Comparison of ENCODE assay signal across 8 cellular contexts in genomic region chr17:64261422-64262124, GRCh38. TPM values are rescaled to one million over a fixed set of nuclear protein-coding genes. Genes with fewer than 3 reads are reported as not detected.
DNase-seq lines count a peak whose midpoint lies in the region; TF ChIP-seq lines count a peak whose summit lies in the region.

No MANE protein-coding gene starts in this region.

- DNase-seq in SK-N-MC (ENCODE audit: low read depth, low spot score) (no peak), prostate gland (ENCODE audit: low spot score) (no peak), SKM-1 (lab: John Stamatoyannopoulos, UW; ENCODE audit: unreplicated experiment) (no peak), NCI-H1092 treated with DMSO at 0.1 percent for 48 hours (lab: John Stamatoyannopoulos, UW) (no peak), NCI-H187 treated with DMSO at 0.1 percent for 48 hours (lab: John Stamatoyannopoulos, UW) (no peak), SHP77 treated with DMSO at 0.1 percent for 48 hours (lab: John Stamatoyannopoulos, UW) (no peak)

- no peak for TF ChIP-seq CTCF in prostate gland (IDR thresholded peaks at IDR 0.05)

- intact Hi-C loops in prostate gland (cut with DNase I), result loop anchor here (5.0 to 10.0 kb wide), 2 partner anchors 114 to 207 kb away; no protein-coding TSS in a partner anchor

- no peak for TF ChIP-seq POLR2A in prostate gland (IDR thresholded peaks at IDR 0.05)

- peak overlapping the region; percentile 92 for H3K4me3 ChIP-seq in GM08714 (ENCODE audit: low read length)
- H3K4me3 ChIP-seq in SK-N-MC, result peak overlapping the region; percentile 94
- peak overlapping the region; percentile 91 to 96 for H3K4me3 ChIP-seq in esophagus (ENCODE audit: low read depth in 1 of 2, low read length in 2 of 2)
- peak overlapping the region; percentile 89 to 96 for H3K4me3 ChIP-seq in prostate gland

- H3K27me3 ChIP-seq in esophagus (ENCODE audit: control insufficient read depth in 1 of 2, insufficient read depth in 2 of 2, low read length in 2 of 2) (no peaks in the 10 kb centered on the region), prostate gland (replicated peaks; ENCODE audit: insufficient read depth) (no peaks in the 10 kb centered on the region)

- H3K9me3 ChIP-seq in SK-N-MC (ENCODE audit: low read depth, low read length) (no peaks in the 10 kb centered on the region), esophagus (ENCODE audit: control insufficient read depth in 2 of 2, insufficient read depth in 1 of 2, low read depth in 1 of 2, low read length in 1 of 2) (no peaks in the 10 kb centered on the region), prostate gland (no peaks in the 10 kb centered on the region)

- 48 to 57% methylated on average over 5 of the region's 5 CpGs for WGBS in esophagus, 2 donors
- WGBS in prostate gland, result 49% methylated on average over 5 of the region's 5 CpGs

- H3K9ac ChIP-seq in SK-N-MC (ENCODE audit: insufficient read length), result peak overlapping the region; percentile 83

- H3K27ac ChIP-seq in SK-N-MC, result no peak overlapping the region
- peak overlapping the region; percentile 93 to 94 for H3K27ac ChIP-seq in esophagus (ENCODE audit: low read depth in 2 of 2, low read length in 1 of 2)
- H3K27ac ChIP-seq in prostate gland, result peak overlapping the region; percentile 82 to 89

- no peaks in the 10 kb centered on the region for H3K36me3 ChIP-seq in SK-N-MC (ENCODE audit: insufficient read depth, low read length)
- H3K36me3 ChIP-seq in esophagus (ENCODE audit: control insufficient read depth in 2 of 2, insufficient read depth in 2 of 2, low read length in 1 of 2), result no peaks in the 10 kb centered on the region
- no peaks in the 10 kb centered on the region for H3K36me3 ChIP-seq in prostate gland

- H3K4me1 ChIP-seq in esophagus (ENCODE audit: control insufficient read depth in 2 of 2, insufficient read depth in 2 of 2, low read length in 1 of 2) (peaks cover 0 to 10% of the 10 kb centered on the region in 2 donors), prostate gland (replicated peaks) (no peaks in the 10 kb centered on the region)

RNA-seq across cellular contexts. Expression of gene TEX2, which starts 1.5 kb away (rescaled TPM):
- polyA plus RNA-seq in esophagus, result 10 to 100 TPM in 1 of 2 donors, 1 to 10 TPM in 1; 7.9 to 10.6 TPM
- 10 to 100 TPM; 31.3 to 43.8 TPM for total RNA-seq in prostate gland
